ENCODE assay signal across 8 cellular contexts in genomic region chr13:26052136-26052736, GRCh38. TPM values are rescaled to one million over a fixed set of nuclear protein-coding genes. Genes with fewer than 3 reads are reported as not detected.
DNase-seq lines count a peak whose midpoint lies in the region; ATAC-seq and TF ChIP-seq lines count a peak whose summit lies in the region.

No MANE protein-coding gene starts in this region.

- DNase-seq in heart left ventricle (no peak), cardiac septum (ENCODE audit: low spot score) (no peak), brain microvascular endothelial cell (no peak), upper lobe of right lung (no peak), NCI-H1417 (lab: John Stamatoyannopoulos, UW) (no peak), CD1c-positive myeloid dendritic cell (ENCODE audit: extremely low spot score) (no peak)

- H3K9me3 ChIP-seq in heart left ventricle, result no peaks in the 10 kb centered on the region
- H3K9me3 ChIP-seq in mucosa of stomach (ENCODE audit: control insufficient read depth, low read length), result no peaks in the 10 kb centered on the region
- no peaks in the 10 kb centered on the region for H3K9me3 ChIP-seq in upper lobe of right lung

- no peak for TF ChIP-seq CTCF in heart left ventricle (IDR thresholded peaks at IDR 0.05)
- no peak for TF ChIP-seq CTCF in brain microvascular endothelial cell (IDR thresholded peaks at IDR 0.05; ENCODE audit: low read depth, low read length, missing control alignments)
- TF ChIP-seq CTCF in upper lobe of right lung (IDR thresholded peaks at IDR 0.05), result no peak

- H3K36me3 ChIP-seq in heart left ventricle, result no peaks in the 10 kb centered on the region
- no peaks in the 10 kb centered on the region for H3K36me3 ChIP-seq in brain microvascular endothelial cell (replicated peaks)
- H3K36me3 ChIP-seq in mucosa of stomach (ENCODE audit: control insufficient read depth, insufficient read depth, low read length), result no peaks in the 10 kb centered on the region
- no peaks in the 10 kb centered on the region for H3K36me3 ChIP-seq in upper lobe of right lung

- in situ Hi-C loops in brain microvascular endothelial cell (cut with HindIII; ENCODE audit: low pct_ligation_motif_present, low sequenced_read_pairs), result loop anchor here (25.0 kb wide), 1 partner anchor 490 kb away; no protein-coding TSS in a partner anchor

- WGBS in heart left ventricle, 4 donors, result 25 to 43% (median 34%) methylated on average over 14 to 18 of the region's 18 CpGs

- H3K4me3 ChIP-seq in heart left ventricle, result peak overlapping the region; percentile 26 to 59 (median 50)
- peak overlapping the region; percentile 62 for H3K4me3 ChIP-seq in brain microvascular endothelial cell (ENCODE audit: low read depth, low read length)
- H3K4me3 ChIP-seq in mucosa of stomach (ENCODE audit: low read length), result peak overlapping the region; percentile 14
- peak overlapping the region; percentile 52 for H3K4me3 ChIP-seq in upper lobe of right lung

- intact Hi-C loops in heart left ventricle (cut with DNase I), result no loop called here
- intact Hi-C loops in cardiac septum (cut with DNase I), result no loop called here
- intact Hi-C loops in upper lobe of right lung (cut with DNase I), result loop anchor here (10.0 kb wide), 1 partner anchor 477 kb away; no protein-coding TSS in a partner anchor

- H3K27ac ChIP-seq in heart left ventricle (peak overlapping the region in 4 of 12 donors; percentile 32 to 67 (median 50)), brain microvascular endothelial cell (no peak overlapping the region), upper lobe of right lung (no peak overlapping the region)

- H3K9ac ChIP-seq in mucosa of stomach (ENCODE audit: low read length), result peak overlapping the region; percentile 5

- peaks cover 15 to 86% (median 60%) of the 10 kb centered on the region in 9 donors for H3K27me3 ChIP-seq in heart left ventricle
- no peaks in the 10 kb centered on the region for H3K27me3 ChIP-seq in brain microvascular endothelial cell (replicated peaks)
- peaks cover 33% of the 10 kb centered on the region for H3K27me3 ChIP-seq in mucosa of stomach (ENCODE audit: control insufficient read depth, insufficient read depth, low read length)
- H3K27me3 ChIP-seq in upper lobe of right lung, result peaks cover 39% of the 10 kb centered on the region

- ATAC-seq in heart left ventricle (peak in 1 of 4 donors; percentile 28), upper lobe of right lung (no peak), HG03097 (IDR thresholded peaks at IDR 0.05; ENCODE audit: low FRiP score, unreplicated experiment) (no peak)

- peaks cover 0 to 36% (median 8%) of the 10 kb centered on the region in 12 donors for H3K4me1 ChIP-seq in heart left ventricle
- H3K4me1 ChIP-seq in mucosa of stomach (ENCODE audit: control insufficient read depth, insufficient read depth, low read length), result peaks cover 19% of the 10 kb centered on the region
- H3K4me1 ChIP-seq in upper lobe of right lung, result no peaks in the 10 kb centered on the region

- no peak for TF ChIP-seq POLR2A in heart left ventricle (IDR thresholded peaks at IDR 0.05)

RNA-seq across cellular contexts. Expression of gene SHISA2, which starts 0.4 kb away (rescaled TPM):
- total RNA-seq in heart left ventricle, result under 1 TPM in 8 of 9 donors, not detected in 1; 0.09 to 0.72 (median 0.12) TPM
- under 1 TPM; 0.08 to 0.11 TPM for polyA plus RNA-seq in heart left ventricle
- total RNA-seq in cardiac septum, result 0.89 TPM
- 26.3 TPM for total RNA-seq in upper lobe of right lung

Comparison
In these comparisons a context has a peak if more than half of its experiments do, and no peak if none do; other contexts are left out.
1. RNA of gene SHISA2, which starts 0.4 kb away (total RNA-seq): 26.3 TPM in upper lobe of right lung (single experiment); 0.89 TPM in cardiac septum (single experiment) and 0.09 to 0.72 TPM in heart left ventricle; every median in the first group is over 10 times any median in the second.
2. Peak in every context shown above with its lines, with median percentiles within 50 percentile points of each other: H3K4me3 ChIP-seq.